ENCODE assay signal across 19 cellular contexts in the genomic region with DNA sequence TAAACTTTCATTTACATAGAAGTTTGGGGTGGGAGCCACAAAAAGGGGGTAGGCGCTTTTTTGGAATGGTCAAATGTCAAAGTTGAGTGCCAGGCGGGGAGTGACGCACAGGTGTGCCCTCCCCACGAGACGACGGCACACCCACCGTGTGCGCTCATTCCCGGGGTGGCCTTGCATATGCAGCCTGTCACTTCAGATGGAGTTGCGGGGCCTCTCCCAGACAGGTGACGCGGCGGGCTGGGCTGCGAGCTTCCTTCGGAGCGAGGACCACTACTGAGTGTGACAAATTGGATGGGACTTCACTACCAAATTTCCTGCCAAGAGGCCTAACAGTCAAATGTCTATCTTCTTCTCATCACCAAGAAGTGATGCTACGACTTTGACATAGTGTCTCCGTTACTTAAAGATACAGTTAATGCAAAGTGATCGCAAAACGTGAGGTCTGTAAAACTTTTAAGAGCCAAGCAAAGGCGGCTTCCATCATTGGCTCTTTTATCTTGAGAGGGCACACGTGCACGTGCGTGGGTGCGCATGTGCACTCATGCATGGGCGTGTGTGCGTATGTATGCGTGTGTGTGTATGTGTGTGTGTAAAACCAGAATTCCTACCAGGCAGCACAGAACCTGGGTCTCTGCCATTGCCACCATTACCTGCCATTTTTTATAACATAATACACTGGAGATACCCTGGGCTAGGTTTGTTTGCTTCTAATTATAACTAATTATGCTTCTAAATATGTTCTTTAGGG.
"Had no signal": no experiment of that assay in that cellular context is flagged by ENCODE, and none has a peak within 500 bp of the region (broad histone marks: within the 10 kb centered on the region; RNA-seq: fewer than 3 reads in every experiment).

No MANE protein-coding gene starts in this region.

- H3K27me3 Mint-ChIP-seq: stimulated activated naive CD8-positive, alpha-beta T cell treated with anti-CD3 and anti-CD28 coated beads, Interleukin-15, Interleukin-2, amounts not matched to agents 100 ng/mL and 50 ng/mL, for 24 hours had no signal

- H3K9me3 Mint-ChIP-seq: naive thymus-derived CD4-positive, alpha-beta T cell; nephron progenitor cell; stimulated activated effector memory CD8-positive, alpha-beta T cell treated with anti-CD3 and anti-CD28 coated beads, Interleukin-12 subunit alpha, Interleukin-12 subunit beta, amount 100 ng/mL, for 72 hours; stimulated activated naive CD8-positive, alpha-beta T cell treated with anti-CD3 and anti-CD28 coated beads, Interleukin-15, Interleukin-2, amounts not matched to agents 100 ng/mL and 50 ng/mL, for 24 hours had no signal

- H3K36me3 Mint-ChIP-seq: naive thymus-derived CD4-positive, alpha-beta T cell; stimulated activated effector memory CD8-positive, alpha-beta T cell treated with anti-CD3 and anti-CD28 coated beads, Interleukin-12 subunit alpha, Interleukin-12 subunit beta, amount 100 ng/mL, for 72 hours had no signal

- H3K36me3 ChIP-seq: left ventricle myocardium inferior, neutrophil, tibial artery, upper lobe of left lung, vagina had no signal

- H3K9me3 ChIP-seq: left ventricle myocardium inferior, neutrophil, tibial artery, upper lobe of left lung, vagina had no signal

- H3K27ac Mint-ChIP-seq: naive thymus-derived CD4-positive, alpha-beta T cell; stimulated activated effector memory CD8-positive, alpha-beta T cell treated with anti-CD3 and anti-CD28 coated beads, Interleukin-12 subunit alpha, Interleukin-12 subunit beta, amount 100 ng/mL, for 72 hours; stimulated activated naive CD8-positive, alpha-beta T cell treated with anti-CD3 and anti-CD28 coated beads, Interleukin-15, Interleukin-2, amounts not matched to agents 100 ng/mL and 50 ng/mL, for 24 hours had no signal

- H3K4me1 Mint-ChIP-seq: stimulated activated effector memory CD8-positive, alpha-beta T cell treated with anti-CD3 and anti-CD28 coated beads, Interleukin-12 subunit alpha, Interleukin-12 subunit beta, amount 100 ng/mL, for 72 hours had no signal

- H3K4me3 Mint-ChIP-seq: naive thymus-derived CD4-positive, alpha-beta T cell; nephron progenitor cell; stimulated activated effector memory CD8-positive, alpha-beta T cell treated with anti-CD3 and anti-CD28 coated beads, Interleukin-12 subunit alpha, Interleukin-12 subunit beta, amount 100 ng/mL, for 72 hours; stimulated activated naive CD8-positive, alpha-beta T cell treated with anti-CD3 and anti-CD28 coated beads, Interleukin-15, Interleukin-2, amounts not matched to agents 100 ng/mL and 50 ng/mL, for 24 hours had no signal

- H3K27ac ChIP-seq: hepatocyte, left ventricle myocardium inferior, tibial artery, upper lobe of left lung, vagina had no signal

- H3K4me3 ChIP-seq: hepatocyte, left ventricle myocardium inferior, lung, tibial artery, upper lobe of left lung, vagina had no signal

- DNase-seq: cortex of kidney; effector CD8-positive, alpha-beta T cell; foreskin melanocyte; kidney; left cardiac atrium; left ventricle myocardium inferior; mesendoderm; naive thymus-derived CD4-positive, alpha-beta T cell; nephron progenitor cell; stimulated activated CD4-positive, alpha-beta T cell treated with anti-CD3 and anti-CD28 coated beads, Interleukin-4, amount 100 ng/mL, for 1 hour; stimulated activated CD8-positive, alpha-beta memory T cell treated with anti-CD3 and anti-CD28 coated beads, Interleukin-4, amount 100 ng/mL, for 48 hours; tibial artery had no signal

- ATAC-seq: left cardiac atrium; naive thymus-derived CD4-positive, alpha-beta T cell; stimulated activated effector memory CD8-positive, alpha-beta T cell treated with anti-CD3 and anti-CD28 coated beads, Interleukin-12 subunit alpha, Interleukin-12 subunit beta, amount 100 ng/mL, for 72 hours had no signal
